Comparison of ENCODE assay signal across 19 cellular contexts in the genomic region with DNA sequence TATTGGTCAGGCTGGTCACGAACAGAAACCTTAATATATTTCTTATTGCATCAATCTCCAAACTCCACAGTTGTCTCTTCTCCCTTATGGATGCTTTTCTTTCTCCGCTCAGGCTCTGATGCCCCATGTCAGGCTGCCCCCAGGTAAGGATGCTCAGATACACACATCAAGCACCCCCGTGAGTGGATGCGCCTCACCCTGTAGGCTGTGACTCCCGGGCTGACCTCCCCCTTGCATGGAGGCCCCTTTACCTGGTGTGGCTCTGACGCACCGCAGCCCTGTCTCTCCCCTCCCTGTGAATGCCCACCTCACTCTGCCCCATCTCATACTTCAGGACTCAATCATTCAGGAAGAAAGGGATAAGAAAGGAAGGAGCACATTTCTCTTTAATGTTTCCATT. TPM values are rescaled to one million over a fixed set of nuclear protein-coding genes. Genes with fewer than 3 reads are reported as not detected.
DNase-seq lines count a peak whose midpoint lies in the region; ATAC-seq and TF ChIP-seq lines count a peak whose summit lies in the region.
"Had no signal": no experiment of that assay in that cellular context is flagged by ENCODE, and none has a peak within 500 bp of the region (broad histone marks: within the 10 kb centered on the region; RNA-seq: fewer than 3 reads in every experiment).

No MANE protein-coding gene starts in this region.

- H3K36me3 Mint-ChIP-seq in GM23338 (ENCODE audit: low read depth) (no peaks in the 10 kb centered on the region), type B pancreatic cell (no peaks in the 10 kb centered on the region), mesothelial cell of epicardium (no peaks in the 10 kb centered on the region)
- H3K36me3 Mint-ChIP-seq in activated T-helper 1 cell treated with anti-CD3 and anti-CD28 coated beads, Interleukin-12 subunit alpha, Interleukin-12 subunit beta, Interleukin-2, Interleukin-4 antibody, amounts not matched to agents 30 ng/mL and 10 ng/mL and 1 ng/mL, durations not matched to agents 14 hours and 24 hours and 36 hours (ENCODE audit: low read depth) = no peaks in the 10 kb centered on the region
- H3K36me3 Mint-ChIP-seq: CD8-positive, alpha-beta T cell had no signal

- TF ChIP-seq CTCF in GM23338 (conservative IDR thresholded peaks at IDR 0.05; ENCODE audit: low read depth in 2 of 2) (no peak), RWPE1 (conservative IDR thresholded peaks at IDR 0.05; ENCODE audit: low read depth) (no peak), type B pancreatic cell (conservative IDR thresholded peaks at IDR 0.05) (no peak), mesothelial cell of epicardium (IDR thresholded peaks at IDR 0.05; ENCODE audit: unreplicated experiment) (no peak)

- no peak overlapping the region for H3K4me2 ChIP-seq in GM23338
- H3K4me2 ChIP-seq: A549; BLaER1 treated with 17β-estradiol and CSF1 and Interleukin-3, amounts not matched to agents 10 nM and 100 nM had no signal

- H3K79me2 ChIP-seq in GM23338 (replicated peaks; ENCODE audit: insufficient read depth) = no peaks in the 10 kb centered on the region

- no peaks in the 10 kb centered on the region for H3K9me3 Mint-ChIP-seq in GM23338
- no peaks in the 10 kb centered on the region for H3K9me3 Mint-ChIP-seq in activated T-helper 1 cell treated with anti-CD3 and anti-CD28 coated beads, Interleukin-12 subunit alpha, Interleukin-12 subunit beta, Interleukin-2, Interleukin-4 antibody, amounts not matched to agents 30 ng/mL and 10 ng/mL and 1 ng/mL, durations not matched to agents 14 hours and 24 hours and 36 hours
- no peaks in the 10 kb centered on the region for H3K9me3 Mint-ChIP-seq in type B pancreatic cell
- peaks cover 5% of the 10 kb centered on the region for H3K9me3 Mint-ChIP-seq in mesothelial cell of epicardium
- H3K9me3 Mint-ChIP-seq: CD4-positive, alpha-beta T cell; CD8-positive, alpha-beta T cell had no signal

- H3K4me1 Mint-ChIP-seq in GM23338 = peaks cover 11% of the 10 kb centered on the region
- H3K4me1 Mint-ChIP-seq in activated T-helper 1 cell treated with anti-CD3 and anti-CD28 coated beads, Interleukin-12 subunit alpha, Interleukin-12 subunit beta, Interleukin-2, Interleukin-4 antibody, amounts not matched to agents 30 ng/mL and 10 ng/mL and 1 ng/mL, durations not matched to agents 14 hours and 24 hours and 36 hours (ENCODE audit: low read depth) = peaks cover 3% of the 10 kb centered on the region
- H3K4me1 Mint-ChIP-seq in type B pancreatic cell (ENCODE audit: unreplicated experiment) = no peaks in the 10 kb centered on the region
- H3K4me1 Mint-ChIP-seq in mesothelial cell of epicardium = peaks cover 7% of the 10 kb centered on the region
- H3K4me1 Mint-ChIP-seq: B cell had no signal

- H3K27me3 ChIP-seq in GM23338 (ENCODE audit: insufficient read depth) = no peaks in the 10 kb centered on the region

- DNase-seq in GM23338 (ENCODE audit: low spot score) (no peak), RWPE1 (ENCODE audit: low spot score) (no peak), type B pancreatic cell (ENCODE audit: extremely low spot score, unreplicated experiment) (peak; percentile 11), epidermal melanocyte (ENCODE audit: insufficient read length, low spot score) (no peak), amniotic stem cell (lab: John Stamatoyannopoulos, UW) (no peak), mesothelial cell of epicardium (ENCODE audit: low spot score in 2 of 2, unreplicated experiment in 2 of 2) (no peak)
- no peak for DNase-seq in activated T-helper 1 cell treated with anti-CD3 and anti-CD28 coated beads, Interleukin-12 subunit alpha, Interleukin-12 subunit beta, Interleukin-2, Interleukin-4 antibody, amounts not matched to agents 30 ng/mL and 10 ng/mL and 1 ng/mL, durations not matched to agents 14 hours and 24 hours and 36 hours (ENCODE audit: low spot score)
- DNase-seq: AML-193; Caco-2; Calu3; CD4-positive, alpha-beta T cell; CD8-positive, alpha-beta T cell; DMS79 treated with DMSO at 0.1 percent for 48 hours; GF-D8 had no signal

- H3F3A ChIP-seq in GM23338 (replicated peaks; ENCODE audit: low read depth) = no peaks in the 10 kb centered on the region

- no peaks in the 10 kb centered on the region for H3K9me2 ChIP-seq in GM23338 (ENCODE audit: insufficient read depth)

- ATAC-seq in GM23338 = no peak
- ATAC-seq: A549; CD8-positive, alpha-beta T cell had no signal

- POLR2A ChIA-PET in RWPE1 (lab: Yijun Ruan, JAX; ENCODE audit: low non-redundant PET) = no interaction called here

- H3K27ac ChIP-seq in GM23338 (ENCODE audit: low read depth) (no peak overlapping the region), RWPE1 (peak overlapping the region; percentile 37; the same call in 1 of the 2 replicates)
- H3K27ac ChIP-seq: 22Rv1; A549; BLaER1 treated with 17β-estradiol and CSF1 and Interleukin-3, amounts not matched to agents 10 nM and 100 nM; C4-2B had no signal

- peak overlapping the region; percentile 52; the same call in 1 of the 2 replicates for H2AFZ ChIP-seq in GM23338

- H3K27ac Mint-ChIP-seq in GM23338 (no peak overlapping the region), type B pancreatic cell (no peak overlapping the region), mesothelial cell of epicardium (no peak overlapping the region)
- H3K27ac Mint-ChIP-seq in activated T-helper 1 cell treated with anti-CD3 and anti-CD28 coated beads, Interleukin-12 subunit alpha, Interleukin-12 subunit beta, Interleukin-2, Interleukin-4 antibody, amounts not matched to agents 30 ng/mL and 10 ng/mL and 1 ng/mL, durations not matched to agents 14 hours and 24 hours and 36 hours = peak overlapping the region; percentile 13
- H3K27ac Mint-ChIP-seq: B cell; CD4-positive, alpha-beta T cell; CD8-positive, alpha-beta T cell had no signal

- H3K4me1 ChIP-seq in GM23338 (ENCODE audit: insufficient read depth) = no peaks in the 10 kb centered on the region; the same call in 1 of the 2 replicates
- H3K4me1 ChIP-seq: BLaER1 treated with 17β-estradiol and CSF1 and Interleukin-3, amounts not matched to agents 10 nM and 100 nM; Caco-2 had no signal

- H3K4me3 ChIP-seq in GM23338 = no peak overlapping the region
- H3K4me3 ChIP-seq: A549; BLaER1 treated with 17β-estradiol and CSF1 and Interleukin-3, amounts not matched to agents 10 nM and 100 nM had no signal

- H3K36me3 ChIP-seq in GM23338 (ENCODE audit: insufficient read depth) = no peaks in the 10 kb centered on the region
- H3K36me3 ChIP-seq: BLaER1 treated with 17β-estradiol and CSF1 and Interleukin-3, amounts not matched to agents 10 nM and 100 nM had no signal

- CTCF ChIA-PET in RWPE1 (lab: Yijun Ruan, JAX) = no interaction called here

- H4K20me1 ChIP-seq in GM23338 (replicated peaks; ENCODE audit: insufficient read depth) = no peaks in the 10 kb centered on the region
- H4K20me1 ChIP-seq: BLaER1 treated with 17β-estradiol and CSF1 and Interleukin-3, amounts not matched to agents 10 nM and 100 nM had no signal

- H3K27me3 Mint-ChIP-seq in GM23338 (ENCODE audit: insufficient read depth, low read depth, poor library complexity) = peaks cover 3% of the 10 kb centered on the region
- peaks cover 9% of the 10 kb centered on the region for H3K27me3 Mint-ChIP-seq in activated T-helper 1 cell treated with anti-CD3 and anti-CD28 coated beads, Interleukin-12 subunit alpha, Interleukin-12 subunit beta, Interleukin-2, Interleukin-4 antibody, amounts not matched to agents 30 ng/mL and 10 ng/mL and 1 ng/mL, durations not matched to agents 14 hours and 24 hours and 36 hours (ENCODE audit: insufficient read depth)
- H3K27me3 Mint-ChIP-seq in type B pancreatic cell = no peaks in the 10 kb centered on the region
- no peaks in the 10 kb centered on the region for H3K27me3 Mint-ChIP-seq in mesothelial cell of epicardium (ENCODE audit: low read depth)
- H3K27me3 Mint-ChIP-seq: CD4-positive, alpha-beta T cell had no signal

- intact Hi-C loops in activated T-helper 1 cell treated with anti-CD3 and anti-CD28 coated beads, Interleukin-12 subunit alpha, Interleukin-12 subunit beta, Interleukin-2, Interleukin-4 antibody, amounts not matched to agents 30 ng/mL and 10 ng/mL and 1 ng/mL, durations not matched to agents 14 hours and 24 hours and 36 hours (cut with micrococcal nuclease) = no loop called here

- no peak overlapping the region for H3K4me3 Mint-ChIP-seq in GM23338
- H3K4me3 Mint-ChIP-seq in activated T-helper 1 cell treated with anti-CD3 and anti-CD28 coated beads, Interleukin-12 subunit alpha, Interleukin-12 subunit beta, Interleukin-2, Interleukin-4 antibody, amounts not matched to agents 30 ng/mL and 10 ng/mL and 1 ng/mL, durations not matched to agents 14 hours and 24 hours and 36 hours = no peak overlapping the region
- H3K4me3 Mint-ChIP-seq in type B pancreatic cell = no peak overlapping the region
- no peak overlapping the region for H3K4me3 Mint-ChIP-seq in mesothelial cell of epicardium
- H3K4me3 Mint-ChIP-seq: B cell; CD4-positive, alpha-beta T cell; CD8-positive, alpha-beta T cell had no signal

TF ChIP-seq in GM23338, 12 proteins besides CTCF, POLR2A, EP300 and RAD21 (continues in another document):
- TF ChIP-seq NANOG (IDR thresholded peaks at IDR 0.05; ENCODE audit: borderline replicate concordance) (no peak), ZNF331 (CRISPR knock-in tag; IDR thresholded peaks at IDR 0.05; ENCODE audit: low read depth) (no peak), EZH2phosphoT487 (IDR thresholded peaks at IDR 0.05; ENCODE audit: unreplicated experiment) (no peak), JUNB (IDR thresholded peaks at IDR 0.05; ENCODE audit: unreplicated experiment) (no peak), POLR2AphosphoS5 (IDR thresholded peaks at IDR 0.05; ENCODE audit: low read depth) (no peak)

RNA-seq across cellular contexts. Expression of a gene that starts 19.1 kb away (rescaled TPM):
- 31.8 and 33.6 TPM in 2 replicates for total RNA-seq in GM23338 (2014; rRNA removed; shearing (Covaris generic))
- polyA plus RNA-seq in GM23338 (2016; fragmentation: Nextera tagmentation; extraction: Ambion mirVana) = 11.9 and 12.1 TPM in 2 replicates
- total RNA-seq in activated T-helper 1 cell treated with anti-CD3 and anti-CD28 coated beads, Interleukin-12 subunit alpha, Interleukin-12 subunit beta, Interleukin-2, Interleukin-4 antibody, amounts not matched to agents 30 ng/mL and 10 ng/mL and 1 ng/mL, durations not matched to agents 14 hours and 24 hours and 36 hours = 58.4 and 60.1 TPM in 2 replicates
- total RNA-seq in type B pancreatic cell (ENCODE audit: low replicate concordance) = 40.4 and 43.4 TPM in 2 replicates
- total RNA-seq in mesothelial cell of epicardium = 45.5 to 46.9 TPM (median 45.8 TPM) in 3 replicates
